27 cellular contexts compared by ENCODE assay signal in the genomic region with DNA sequence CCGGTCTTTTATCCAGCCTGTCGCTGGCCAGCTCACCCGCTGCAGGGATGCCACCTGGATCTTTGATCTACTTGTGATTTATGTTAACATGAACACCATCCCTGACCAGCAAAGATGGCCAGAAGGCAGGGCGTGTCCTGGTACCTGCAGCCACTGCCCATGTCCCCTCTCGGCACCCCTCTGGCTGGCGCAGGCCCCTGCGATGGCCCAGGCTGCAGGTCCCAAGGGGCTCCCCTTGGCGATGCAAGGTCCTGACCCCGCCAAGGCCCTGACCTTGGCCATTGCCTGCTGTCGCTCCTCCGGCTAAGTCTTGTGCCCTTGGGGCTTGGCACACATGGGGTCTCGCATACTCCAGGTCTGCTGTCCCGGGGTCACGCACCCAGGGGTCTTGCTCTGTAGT.
"Had no signal": no experiment of that assay in that cellular context is flagged by ENCODE, and none has a peak within 500 bp of the region (broad histone marks: within the 10 kb centered on the region; RNA-seq: fewer than 3 reads in every experiment).

No MANE protein-coding gene starts in this region.

- H3K27me3 ChIP-seq: heart right ventricle, hepatocyte, left lung, neural progenitor cell, pancreas, suprapubic skin, tibial artery, uterus had no signal

- H3K4me2 ChIP-seq: hepatocyte, neural progenitor cell had no signal

- H3K4me1 ChIP-seq: heart right ventricle, left lung, lower lobe of right lung, neural progenitor cell, pancreas, prostate gland, suprapubic skin, tibial artery, uterus had no signal

- ATAC-seq: heart right ventricle; left lung; lower lobe of right lung; natural killer cell; pancreas; right cardiac atrium; sciatic nerve; stimulated activated effector memory CD8-positive, alpha-beta T cell treated with anti-CD3 and anti-CD28 coated beads, Interleukin-12 subunit alpha, Interleukin-12 subunit beta, amount 100 ng/mL, for 72 hours had no signal

- H3K27ac ChIP-seq: heart right ventricle, hepatocyte, left lung, lower lobe of right lung, neural progenitor cell, pancreas, prostate gland, skin epidermis, suprapubic skin, thoracic aorta, tibial artery, uterus had no signal

- H3K36me3 Mint-ChIP-seq: natural killer cell had no signal

- H3K9ac ChIP-seq: neural progenitor cell had no signal

- DNase-seq: heart right ventricle; mammary epithelial cell; mesendoderm; naive B cell; natural killer cell; nephron progenitor cell; retina; stimulated activated CD4-positive, alpha-beta T cell treated with anti-CD3 and anti-CD28 coated beads, Interleukin-4, amount 100 ng/mL, for 24 hours; stimulated activated naive CD4-positive, alpha-beta T cell; tibial artery; uterus had no signal

- H3K4me3 Mint-ChIP-seq: mesothelial cell of epicardium; naive B cell; natural killer cell; nephron progenitor cell; neural progenitor cell; stimulated activated effector memory CD8-positive, alpha-beta T cell treated with anti-CD3 and anti-CD28 coated beads, Interleukin-12 subunit alpha, Interleukin-12 subunit beta, amount 100 ng/mL, for 72 hours; stimulated activated naive CD8-positive, alpha-beta T cell treated with anti-CD3 and anti-CD28 coated beads, Interleukin-15, Interleukin-2, amounts not matched to agents 100 ng/mL and 50 ng/mL, for 24 hours; type B pancreatic cell had no signal

- H3K36me3 ChIP-seq: neural progenitor cell, uterus had no signal

- H3K4me1 Mint-ChIP-seq: neural progenitor cell; stimulated activated effector memory CD8-positive, alpha-beta T cell treated with anti-CD3 and anti-CD28 coated beads, Interleukin-12 subunit alpha, Interleukin-12 subunit beta, amount 100 ng/mL, for 72 hours had no signal

- H3K4me3 ChIP-seq: heart right ventricle, hepatocyte, left lung, lower lobe of right lung, neural progenitor cell, pancreas, prostate gland, skin epidermis, suprapubic skin, thoracic aorta, tibial artery, uterus had no signal

- FAIRE-seq: keratinocyte, pancreas had no signal

- H3K9me3 Mint-ChIP-seq: mesothelial cell of epicardium; naive B cell; natural killer cell; nephron progenitor cell; neural progenitor cell; stimulated activated effector memory CD8-positive, alpha-beta T cell treated with anti-CD3 and anti-CD28 coated beads, Interleukin-12 subunit alpha, Interleukin-12 subunit beta, amount 100 ng/mL, for 72 hours; stimulated activated naive CD8-positive, alpha-beta T cell treated with anti-CD3 and anti-CD28 coated beads, Interleukin-15, Interleukin-2, amounts not matched to agents 100 ng/mL and 50 ng/mL, for 24 hours; type B pancreatic cell had no signal

- H3K27me3 Mint-ChIP-seq: naive B cell; stimulated activated naive CD8-positive, alpha-beta T cell treated with anti-CD3 and anti-CD28 coated beads, Interleukin-15, Interleukin-2, amounts not matched to agents 100 ng/mL and 50 ng/mL, for 24 hours; type B pancreatic cell had no signal

- H3K9me3 ChIP-seq: left lung, pancreas, prostate gland, suprapubic skin, uterus had no signal

- H3K27ac Mint-ChIP-seq: naive B cell; natural killer cell; nephron progenitor cell; neural progenitor cell; stimulated activated effector memory CD8-positive, alpha-beta T cell treated with anti-CD3 and anti-CD28 coated beads, Interleukin-12 subunit alpha, Interleukin-12 subunit beta, amount 100 ng/mL, for 72 hours; stimulated activated naive CD8-positive, alpha-beta T cell treated with anti-CD3 and anti-CD28 coated beads, Interleukin-15, Interleukin-2, amounts not matched to agents 100 ng/mL and 50 ng/mL, for 24 hours; type B pancreatic cell had no signal

- H2AFZ ChIP-seq: hepatocyte, neural progenitor cell had no signal
